ENCODE assay signal across 25 cellular contexts in the genomic region with DNA sequence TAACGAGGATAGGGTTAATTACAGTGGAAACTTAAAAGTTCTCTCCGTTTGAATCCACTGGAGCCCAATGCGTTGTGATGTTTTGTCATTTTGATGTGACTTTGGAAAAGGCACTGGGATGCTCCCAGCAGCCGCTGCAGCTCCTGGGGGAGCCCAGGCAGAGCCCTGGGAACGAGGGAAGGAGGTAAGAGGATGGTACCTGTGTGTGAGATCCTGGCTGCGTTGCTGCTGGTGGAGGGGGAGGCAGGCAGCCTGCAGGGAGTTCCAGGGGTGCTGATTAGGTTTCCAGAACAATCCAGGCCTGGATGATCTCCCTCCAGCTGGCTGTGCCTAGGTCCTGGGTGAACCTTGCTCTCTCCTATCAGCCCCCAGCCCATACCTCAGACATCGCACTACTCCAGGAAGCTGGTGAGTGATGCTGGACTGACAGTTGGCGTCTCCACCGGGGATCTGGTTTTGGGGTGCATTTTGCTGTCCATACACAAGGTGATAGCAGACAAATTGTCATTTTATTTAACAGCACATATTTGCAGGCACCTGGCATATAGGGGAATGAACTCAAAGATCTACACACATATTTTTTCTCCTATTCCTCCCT.
"Had no signal": no experiment of that assay in that cellular context is flagged by ENCODE, and none has a peak within 500 bp of the region (broad histone marks: within the 10 kb centered on the region; RNA-seq: fewer than 3 reads in every experiment).

No MANE protein-coding gene starts in this region.

- H3K36me3 ChIP-seq: brain microvascular endothelial cell, cardiac muscle cell, SJSA1 had no signal

- H3K9me3 ChIP-seq: SJSA1 had no signal

- H3K27me3 ChIP-seq: brain microvascular endothelial cell, cardiac muscle cell, SJSA1 had no signal

- H3K4me1 ChIP-seq: SJSA1 had no signal

- H3K27ac ChIP-seq: brain microvascular endothelial cell, cardiac muscle cell, SJSA1 had no signal

- DNase-seq: activated B cell treated with CpG ODN at 0.5 μM for 24 hours; activated CD4-positive, alpha-beta memory T cell treated with anti-CD3 and anti-CD28 coated beads for 36 hours; activated CD4-positive, alpha-beta T cell treated with anti-CD3 and anti-CD28 coated beads for 1 hour; activated CD4-positive, alpha-beta T cell treated with anti-CD3 and anti-CD28 coated beads, Interleukin-2, amount 10 ng/mL, durations not matched to agents 7 days and 5 days; activated CD8-positive, alpha-beta memory T cell treated with anti-CD3 and anti-CD28 coated beads for 24 hours; activated effector memory CD4-positive, alpha-beta T cell treated with anti-CD3 and anti-CD28 coated beads, Interleukin-2, amount 50 U/mL, for 16 hours; activated naive CD4-positive, alpha-beta T cell treated with Interleukin-2 at 50 U/mL for 16 hours; activated T-cell treated with anti-CD3 and anti-CD28 coated beads, Interleukin-2, amount 50 U/mL, for 4 hours; brain microvascular endothelial cell; Kasumi-1; NCI-H1105 treated with DMSO at 0.1 percent for 48 hours; NCI-H1436 treated with DMSO at 0.1 percent for 48 hours; NCI-H187; NCI-H2171; NCI-H2227 treated with DMSO at 0.1 percent for 48 hours; NCI-H446 treated with DMSO at 0.1 percent for 48 hours; NCI-H524 treated with DMSO at 0.1 percent for 48 hours; NCI-H82; OCI-M1; SHP77; SW 1271 had no signal

- H3K4me3 ChIP-seq: cardiac muscle cell, SJSA1 had no signal

- ATAC-seq: activated T-cell treated with anti-CD3 and anti-CD28 coated beads, Interleukin-2, amount 50 U/mL, for 4 hours; Panc1; SK-N-SH treated with all-trans-retinoic acid at 6 μM for 48 hours had no signal
